ENCODE assay signal across 19 cellular contexts in the genomic region with DNA sequence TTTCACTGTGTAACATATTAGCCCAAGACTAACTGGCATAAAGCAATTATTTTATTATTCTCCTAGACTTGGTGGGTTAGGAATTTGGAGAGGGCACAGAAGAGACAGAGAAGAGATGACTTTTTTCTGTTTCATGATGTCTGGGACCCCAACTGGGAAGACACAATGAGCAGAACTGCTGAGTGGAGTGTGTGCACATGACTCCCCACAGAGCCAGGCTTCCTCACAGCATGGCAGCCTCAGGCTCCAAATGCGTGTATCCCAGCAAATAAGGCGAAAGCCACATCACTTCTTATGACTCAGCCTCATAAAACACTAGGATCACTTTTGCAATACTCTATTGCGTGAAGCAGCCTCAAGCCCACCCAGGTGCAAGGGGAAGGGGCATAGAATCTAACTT.
"Had no signal": no experiment of that assay in that cellular context is flagged by ENCODE, and none has a peak within 500 bp of the region (broad histone marks: within the 10 kb centered on the region; RNA-seq: fewer than 3 reads in every experiment).

No MANE protein-coding gene starts in this region.

- H3K9me3 ChIP-seq: lower lobe of right lung, ovary, right lobe of liver, transverse colon, vagina had no signal

- DNase-seq: activated CD4-positive, alpha-beta T cell treated with anti-CD3 and anti-CD28 coated beads, Interleukin-2, amount 10 ng/mL, durations not matched to agents 24 days and 14 days; activated CD4-positive, CD25-positive, alpha-beta regulatory T cell; activated naive CD8-positive, alpha-beta T cell treated with anti-CD3 and anti-CD28 coated beads for 36 hours; cortex of kidney; effector CD8-positive, alpha-beta T cell; foreskin fibroblast; immature natural killer cell; left cardiac atrium; lower lobe of right lung; midbrain; ovary; right lobe of liver; stimulated activated CD4-positive, alpha-beta T cell treated with anti-CD3 and anti-CD28 coated beads, Interleukin-4, amount 100 ng/mL, for 4 hours; stimulated activated CD8-positive, alpha-beta memory T cell treated with anti-CD3 and anti-CD28 coated beads, Interleukin-4, amount 100 ng/mL, for 48 hours; stimulated activated naive CD4-positive, alpha-beta T cell treated with Interleukin-2 at 50 U/mL for 16 hours; transverse colon had no signal

- H3K27ac Mint-ChIP-seq: activated CD4-positive, alpha-beta T cell treated with anti-CD3 and anti-CD28 coated beads, Interleukin-2, amount 10 ng/mL, durations not matched to agents 24 days and 14 days; activated naive CD8-positive, alpha-beta T cell treated with anti-CD3 and anti-CD28 coated beads for 36 hours; brain; immature natural killer cell had no signal

- H3K4me2 ChIP-seq: smooth muscle cell had no signal

- H3K27me3 Mint-ChIP-seq: activated CD4-positive, alpha-beta T cell treated with anti-CD3 and anti-CD28 coated beads, Interleukin-2, amount 10 ng/mL, durations not matched to agents 24 days and 14 days; activated naive CD8-positive, alpha-beta T cell treated with anti-CD3 and anti-CD28 coated beads for 36 hours had no signal

- H3K27ac ChIP-seq: lower lobe of right lung, ovary, right lobe of liver, transverse colon, vagina had no signal

- H3K4me3 ChIP-seq: lower lobe of right lung, ovary, right lobe of liver, smooth muscle cell, transverse colon, vagina had no signal

- H3K4me1 Mint-ChIP-seq: activated CD4-positive, alpha-beta T cell treated with anti-CD3 and anti-CD28 coated beads, Interleukin-2, amount 10 ng/mL, durations not matched to agents 24 days and 14 days; immature natural killer cell had no signal

- H3K27me3 ChIP-seq: ovary, right lobe of liver, transverse colon, vagina had no signal

- H3K36me3 ChIP-seq: lower lobe of right lung, ovary, right lobe of liver, transverse colon, vagina had no signal

- H3K9me3 Mint-ChIP-seq: activated CD4-positive, alpha-beta T cell treated with anti-CD3 and anti-CD28 coated beads, Interleukin-2, amount 10 ng/mL, durations not matched to agents 24 days and 14 days; activated naive CD8-positive, alpha-beta T cell treated with anti-CD3 and anti-CD28 coated beads for 36 hours had no signal

- H3K4me3 Mint-ChIP-seq: activated CD4-positive, alpha-beta T cell treated with anti-CD3 and anti-CD28 coated beads, Interleukin-2, amount 10 ng/mL, durations not matched to agents 24 days and 14 days; activated naive CD8-positive, alpha-beta T cell treated with anti-CD3 and anti-CD28 coated beads for 36 hours; brain; immature natural killer cell had no signal

- ATAC-seq: left cardiac atrium, lower lobe of right lung, right lobe of liver had no signal

- H3K4me1 ChIP-seq: lower lobe of right lung, right lobe of liver, transverse colon, vagina had no signal
